Comparison of ENCODE assay signal across 8 cellular contexts in genomic region chr7:124276005-124276606, GRCh38.
DNase-seq lines count a peak whose midpoint lies in the region; ATAC-seq and TF ChIP-seq lines count a peak whose summit lies in the region.

No MANE protein-coding gene starts in this region.

- CTCF ChIA-PET in OCI-LY7 (lab: Charles Lee; ENCODE audit: unreplicated experiment) = no interaction called here

- TF ChIP-seq CTCF in OCI-LY7 (conservative IDR thresholded peaks at IDR 0.05; ENCODE audit: low read length) (peak; percentile 79), esophagus squamous epithelium (IDR thresholded peaks at IDR 0.05) (peak in 1 of 6 experiments; percentile 37)

- H3K79me2 ChIP-seq in OCI-LY7 (ENCODE audit: insufficient read depth, low read depth, low read length) = no peaks in the 10 kb centered on the region

- no peak overlapping the region for H3K27ac ChIP-seq in OCI-LY7 (ENCODE audit: low read depth, low read length, poor library complexity, severe bottlenecking)
- no peak overlapping the region for H3K27ac ChIP-seq in esophagus squamous epithelium

- H3K4me3 ChIP-seq in OCI-LY7 (ENCODE audit: low read depth, low read length, poor library complexity, severe bottlenecking) (no peak overlapping the region), esophagus squamous epithelium (no peak overlapping the region)

- H3K27me3 ChIP-seq in esophagus squamous epithelium = no peaks in the 10 kb centered on the region

- ATAC-seq in GM19328 (IDR thresholded peaks at IDR 0.05; ENCODE audit: unreplicated experiment) (peak; percentile 96), HG03108 (IDR thresholded peaks at IDR 0.05; ENCODE audit: unreplicated experiment) (peak; percentile 91)

- no peak overlapping the region for H3K4me2 ChIP-seq in OCI-LY7 (ENCODE audit: low read length)

- POLR2A ChIA-PET in OCI-LY7 (lab: Charles Lee) = interaction anchor here (0.5 to 0.6 kb wide), 2 partner anchors 456 to 1606 kb away, joined by 3 to 4 read pairs; no protein-coding TSS in a partner anchor

- no TSS peak for BruUV-seq in OCI-LY7 (replicated peaks; lab: Mats Ljungman, UMichigan)

- H3K9me3 ChIP-seq in OCI-LY7 (ENCODE audit: low read length) (no peaks in the 10 kb centered on the region), esophagus squamous epithelium (no peaks in the 10 kb centered on the region)

- no peaks in the 10 kb centered on the region for H3K9me2 ChIP-seq in OCI-LY7 (ENCODE audit: insufficient read depth, low read length)

- 76% methylated on average over 3 of the region's 3 CpGs for WGBS in esophagus squamous epithelium, 2 donors

- no peaks in the 10 kb centered on the region for H4K20me1 ChIP-seq in OCI-LY7 (ENCODE audit: insufficient read depth, low read length)

- H3K36me3 ChIP-seq in OCI-LY7 (ENCODE audit: insufficient read depth, low read length) = no peaks in the 10 kb centered on the region
- no peaks in the 10 kb centered on the region for H3K36me3 ChIP-seq in esophagus squamous epithelium

- TF ChIP-seq POLR2A in esophagus squamous epithelium (IDR thresholded peaks at IDR 0.05) = no peak

- intact Hi-C loops in OCI-LY7 (cut with micrococcal nuclease; ENCODE audit: unreplicated experiment) (no loop called here), esophagus squamous epithelium (cut with DNase I) (no loop called here)

- H3K4me1 ChIP-seq in OCI-LY7 (ENCODE audit: insufficient read depth, low read length, poor library complexity, severe bottlenecking) (no peaks in the 10 kb centered on the region), esophagus squamous epithelium (no peaks in the 10 kb centered on the region)

- no peak overlapping the region for H2AFZ ChIP-seq in OCI-LY7 (ENCODE audit: low read length)

- DNase-seq in DMS53 (lab: John Stamatoyannopoulos, UW) (peak; percentile 79), OCI-LY7 (ENCODE audit: low spot score) (peak; percentile 33), glomerular visceral epithelial cell (ENCODE audit: extremely low spot score) (peak; percentile 38), GF-D8 (lab: John Stamatoyannopoulos, UW) (no peak), esophagus squamous epithelium (lab: John Stamatoyannopoulos, UW) (no peak), HuH-7.5 (ENCODE audit: low spot score) (no peak)

Comparison
In these comparisons a context has a peak if more than half of its experiments do, and no peak if none do; other contexts are left out.
1. DNase-seq: peak in DMS53 (single experiment), OCI-LY7 (single experiment) and glomerular visceral epithelial cell (single experiment); none in GF-D8 (single experiment), esophagus squamous epithelium (single experiment) and HuH-7.5 (single experiment).